1 cellular context compared by ENCODE assay signal in genomic region chr4:1459081-1459480, GRCh38.
A peak's percentile ranks its signal among the peaks of the same experiment; 100 is the strongest.
TF ChIP-seq lines count a peak whose summit lies in the region.

No MANE protein-coding gene starts in this region.

TF ChIP-seq in GM23338, 12 proteins besides CTCF, POLR2A, EP300 and RAD21 (continued from another document):
- 0 out of 2 replicates have a peak, but pooled peaks have one; percentile 48 for TF ChIP-seq ZNF462 (CRISPR knock-in tag; IDR thresholded peaks at IDR 0.05)
